In genomic region chr7:30351274-30351673, GRCh38 we compare ENCODE assay signal across 2 cellular contexts.
TF ChIP-seq lines count a peak whose summit lies in the region.

No MANE protein-coding gene starts in this region.

TF ChIP-seq in SK-N-SH treated with all-trans-retinoic acid at 6 μM for 48 hours, 23 proteins besides CTCF, POLR2A, EP300 and RAD21 (continued from another document):
- TF ChIP-seq POU6F1 (CRISPR knock-in tag; IDR thresholded peaks at IDR 0.05; ENCODE audit: borderline replicate concordance, low read depth), result no peak
- TF ChIP-seq CSDC2 (CRISPR knock-in tag; IDR thresholded peaks at IDR 0.05), result no peak
- no peak for TF ChIP-seq TSHZ2 (CRISPR knock-in tag; IDR thresholded peaks at IDR 0.05)
- TF ChIP-seq ZNF8 (CRISPR knock-in tag; IDR thresholded peaks at IDR 0.05), result no peak
- TF ChIP-seq CSRNP3 (CRISPR knock-in tag; IDR thresholded peaks at IDR 0.05), result no peak
- TF ChIP-seq ZFP3 (CRISPR knock-in tag; IDR thresholded peaks at IDR 0.05), result no peak
- TF ChIP-seq ISL1 (CRISPR knock-in tag; IDR thresholded peaks at IDR 0.05), result no peak
- no peak for TF ChIP-seq ZFP30 (CRISPR knock-in tag; IDR thresholded peaks at IDR 0.05)
- no peak for TF ChIP-seq ZNF565 (CRISPR knock-in tag; conservative IDR thresholded peaks at IDR 0.05; ENCODE audit: low read depth)
- TF ChIP-seq CREB5 (CRISPR knock-in tag; IDR thresholded peaks at IDR 0.05; ENCODE audit: low read depth), result no peak

TF ChIP-seq in SK-N-SH, 30 proteins besides CTCF, POLR2A, EP300 and RAD21 (continued from another document):
- TF ChIP-seq PBX3 (IDR thresholded peaks at IDR 0.05) (no peak), RCOR1 (IDR thresholded peaks at IDR 0.05; ENCODE audit: low read length) (no peak)
